28 cellular contexts compared by ENCODE assay signal in genomic region chr6:114282268-114282667, GRCh38.
DNase-seq lines count a peak whose midpoint lies in the region; ATAC-seq and TF ChIP-seq lines count a peak whose summit lies in the region.
"Had no signal": no experiment of that assay in that cellular context is flagged by ENCODE, and none has a peak within 500 bp of the region (broad histone marks: within the 10 kb centered on the region; RNA-seq: fewer than 3 reads in every experiment).

No MANE protein-coding gene starts in this region.

- CTCF ChIA-PET in WTC11 (lab: Charles Lee): interaction anchor here (0.8 to 2.4 kb wide), 2 partner anchors 22 to 174 kb away, joined by 4 to 18 read pairs; no protein-coding TSS in a partner anchor

- H3K9ac ChIP-seq in iPS-20b (ENCODE audit: low read depth, low read length): peak overlapping the region; percentile 7; the same call in 1 of the 2 replicates
- H3K9ac ChIP-seq: SK-N-SH had no signal

- no peak for TF ChIP-seq CTCF in WTC11 (IDR thresholded peaks at IDR 0.05)
- no peak for TF ChIP-seq CTCF in brain microvascular endothelial cell (IDR thresholded peaks at IDR 0.05; ENCODE audit: low read depth, low read length, missing control alignments)

- no peaks in the 10 kb centered on the region for H3K27me3 Mint-ChIP-seq in WTC11 (ENCODE audit: low read depth)
- H3K27me3 Mint-ChIP-seq: activated naive CD4-positive, alpha-beta T cell treated with anti-CD3 and anti-CD28 coated beads, Interleukin-2, amount 10 ng/mL, durations not matched to agents 7 days and 5 days; dendritic cell treated with granulocyte-macrophage colony-stimulating factor and Interleukin-4, amounts not matched to agents 40 ng/mL and 50 ng/mL, for 4 days; IgD-negative memory B cell had no signal

- H3K9me3 ChIP-seq in HAP-1 (no peaks in the 10 kb centered on the region), iPS-20b (ENCODE audit: insufficient read depth, low read depth, low read length) (no peaks in the 10 kb centered on the region)
- H3K9me3 ChIP-seq: pancreas, SK-N-SH, upper lobe of right lung had no signal

- peaks cover 5% of the 10 kb centered on the region; the same call in 1 of the 2 replicates for H3K36me3 Mint-ChIP-seq in WTC11
- H3K36me3 Mint-ChIP-seq: activated CD4-positive, alpha-beta memory T cell treated with anti-CD3 and anti-CD28 coated beads for 36 hours; activated naive CD4-positive, alpha-beta T cell treated with anti-CD3 and anti-CD28 coated beads, Interleukin-2, amount 10 ng/mL, durations not matched to agents 7 days and 5 days; IgD-negative memory B cell; natural killer cell; stimulated activated memory B cell treated with anti-CD40 and anti-IgM and Interleukin-4, amounts not matched to agents 10 μg/mL and 1 μg/mL and 100 μg/mL, for 72 hours had no signal

- H3K36me3 ChIP-seq in HAP-1 (replicated peaks): no peaks in the 10 kb centered on the region
- no peaks in the 10 kb centered on the region for H3K36me3 ChIP-seq in iPS-20b (ENCODE audit: insufficient read depth, low read depth, low read length)
- H3K36me3 ChIP-seq in brain microvascular endothelial cell (replicated peaks): no peaks in the 10 kb centered on the region
- H3K36me3 ChIP-seq: pancreas, upper lobe of right lung had no signal

- H3K27ac Mint-ChIP-seq in WTC11: peak overlapping the region; percentile 72
- H3K27ac Mint-ChIP-seq: activated CD4-positive, alpha-beta memory T cell treated with anti-CD3 and anti-CD28 coated beads for 36 hours; activated naive CD4-positive, alpha-beta T cell treated with anti-CD3 and anti-CD28 coated beads, Interleukin-2, amount 10 ng/mL, durations not matched to agents 7 days and 5 days; dendritic cell treated with granulocyte-macrophage colony-stimulating factor and Interleukin-4, amounts not matched to agents 40 ng/mL and 50 ng/mL, for 4 days; IgD-negative memory B cell; natural killer cell; stimulated activated memory B cell treated with anti-CD40 and anti-IgM and Interleukin-4, amounts not matched to agents 10 μg/mL and 1 μg/mL and 100 μg/mL, for 72 hours; T-helper 1 cell treated with Interleukin-12 subunit alpha and Interleukin-12 subunit beta and Interleukin-4 antibody, amounts not matched to agents 30 μg/mL and 1 μg/mL, for 36 hours had no signal

- H3K4me1 ChIP-seq in HAP-1 (peaks cover 15% of the 10 kb centered on the region), iPS-20b (ENCODE audit: insufficient read depth, low read length) (peaks cover 51% of the 10 kb centered on the region)
- H3K4me1 ChIP-seq: pancreas, upper lobe of right lung had no signal

- H3K9me3 Mint-ChIP-seq in WTC11: no peaks in the 10 kb centered on the region
- H3K9me3 Mint-ChIP-seq: activated naive CD4-positive, alpha-beta T cell treated with anti-CD3 and anti-CD28 coated beads, Interleukin-2, amount 10 ng/mL, durations not matched to agents 7 days and 5 days; dendritic cell treated with granulocyte-macrophage colony-stimulating factor and Interleukin-4, amounts not matched to agents 40 ng/mL and 50 ng/mL, for 4 days; stimulated activated memory B cell treated with anti-CD40 and anti-IgM and Interleukin-4, amounts not matched to agents 10 μg/mL and 1 μg/mL and 100 μg/mL, for 72 hours; T-helper 1 cell treated with Interleukin-12 subunit alpha and Interleukin-12 subunit beta and Interleukin-4 antibody, amounts not matched to agents 30 μg/mL and 1 μg/mL, for 36 hours had no signal

- H3K4me1 Mint-ChIP-seq in WTC11: peaks cover 67% of the 10 kb centered on the region
- H3K4me1 Mint-ChIP-seq: activated naive CD4-positive, alpha-beta T cell treated with anti-CD3 and anti-CD28 coated beads, Interleukin-2, amount 10 ng/mL, durations not matched to agents 7 days and 5 days; IgD-negative memory B cell; natural killer cell; stimulated activated memory B cell treated with anti-CD40 and anti-IgM and Interleukin-4, amounts not matched to agents 10 μg/mL and 1 μg/mL and 100 μg/mL, for 72 hours had no signal

- intact Hi-C loops in left cardiac atrium (cut with DNase I): no loop called here

- POLR2A ChIA-PET in WTC11 (lab: Charles Lee): no interaction called here

- H3K4me3 ChIP-seq in HAP-1 (no peak overlapping the region), iPS-20b (ENCODE audit: low read length) (peak overlapping the region; percentile 20; the same call in 1 of the 2 replicates), brain microvascular endothelial cell (ENCODE audit: low read depth, low read length) (no peak overlapping the region)
- H3K4me3 ChIP-seq: GM12878, pancreas, upper lobe of right lung had no signal

- in situ Hi-C loops in HAP-1 (cut with MboI; ENCODE audit: low sequenced_read_pairs) (no loop called here), brain microvascular endothelial cell (cut with HindIII; ENCODE audit: low pct_ligation_motif_present, low sequenced_read_pairs) (no loop called here)

- no peaks in the 10 kb centered on the region for H3K27me3 ChIP-seq in HAP-1 (ENCODE audit: low read depth)
- no peaks in the 10 kb centered on the region for H3K27me3 ChIP-seq in iPS-20b (ENCODE audit: insufficient read depth, low read length)
- H3K27me3 ChIP-seq in brain microvascular endothelial cell (replicated peaks): no peaks in the 10 kb centered on the region
- H3K27me3 ChIP-seq: pancreas, upper lobe of right lung had no signal

- DNase-seq in HAP-1 (ENCODE audit: low spot score in 2 of 2) (peak; percentile 49 to 79), WTC11 (ENCODE audit: low spot score) (no peak), retina (peak; percentile 44), brain microvascular endothelial cell (no peak), left cardiac atrium (no peak), OCI-M1 (lab: John Stamatoyannopoulos, UW) (no peak)
- DNase-seq: activated CD4-positive, alpha-beta memory T cell treated with anti-CD3 and anti-CD28 coated beads for 36 hours; activated CD4-positive, CD25-positive, alpha-beta regulatory T cell treated with anti-CD3 and anti-CD28 coated beads, Interleukin-2, amount 50 U/mL, for 72 hours; activated CD8-positive, alpha-beta memory T cell treated with anti-CD3 and anti-CD28 coated beads, Interleukin-2, amount 50 U/mL, for 48 hours; activated naive CD4-positive, alpha-beta T cell treated with anti-CD3 and anti-CD28 coated beads, Interleukin-2, amount 10 ng/mL, durations not matched to agents 7 days and 5 days; Calu3; natural killer cell; NCI-H1048; NCI-H187; NCI-H774; pancreas; right cardiac atrium; SK-N-SH; stimulated activated CD4-positive, alpha-beta T cell treated with anti-CD3 and anti-CD28 coated beads, Interleukin-4, amount 100 ng/mL, for 4 hours; upper lobe of right lung had no signal

- H3K4me3 Mint-ChIP-seq in WTC11: peak overlapping the region; percentile 41
- H3K4me3 Mint-ChIP-seq: activated CD4-positive, alpha-beta memory T cell treated with anti-CD3 and anti-CD28 coated beads for 36 hours; activated naive CD4-positive, alpha-beta T cell treated with anti-CD3 and anti-CD28 coated beads, Interleukin-2, amount 10 ng/mL, durations not matched to agents 7 days and 5 days; dendritic cell treated with granulocyte-macrophage colony-stimulating factor and Interleukin-4, amounts not matched to agents 40 ng/mL and 50 ng/mL, for 4 days; IgD-negative memory B cell; natural killer cell; stimulated activated memory B cell treated with anti-CD40 and anti-IgM and Interleukin-4, amounts not matched to agents 10 μg/mL and 1 μg/mL and 100 μg/mL, for 72 hours; T-helper 1 cell treated with Interleukin-12 subunit alpha and Interleukin-12 subunit beta and Interleukin-4 antibody, amounts not matched to agents 30 μg/mL and 1 μg/mL, for 36 hours had no signal

- ATAC-seq in WTC11 (peak; percentile 60), left cardiac atrium (no peak)
- ATAC-seq: GM12878; natural killer cell; pancreas; right cardiac atrium; stimulated activated memory B cell treated with anti-CD40 and anti-IgM and Interleukin-4, amounts not matched to agents 10 μg/mL and 1 μg/mL and 100 μg/mL, for 72 hours; upper lobe of right lung had no signal

- no peak overlapping the region for H3K27ac ChIP-seq in iPS-20b (ENCODE audit: low read length)
- no peak overlapping the region for H3K27ac ChIP-seq in brain microvascular endothelial cell
- H3K27ac ChIP-seq: C4-2B, pancreas, RWPE1, upper lobe of right lung had no signal

TF ChIP-seq in WTC11, 78 proteins besides CTCF, POLR2A, EP300 and RAD21 (continues in another document):
- TF ChIP-seq ZBTB43 (CRISPR knock-in tag; IDR thresholded peaks at IDR 0.05): no peak
- TF ChIP-seq ZNF219 (CRISPR knock-in tag; IDR thresholded peaks at IDR 0.05; ENCODE audit: borderline replicate concordance): no peak
- TF ChIP-seq NR1H2 (CRISPR knock-in tag; IDR thresholded peaks at IDR 0.05): no peak
- no peak for TF ChIP-seq GRHL2 (CRISPR knock-in tag; IDR thresholded peaks at IDR 0.05; ENCODE audit: insufficient replicate concordance, severe bottlenecking)
- TF ChIP-seq E2F1 (CRISPR knock-in tag; IDR thresholded peaks at IDR 0.05): no peak
- TF ChIP-seq CREB1 (CRISPR knock-in tag; IDR thresholded peaks at IDR 0.05): no peak
- no peak for TF ChIP-seq CBFB (CRISPR knock-in tag; IDR thresholded peaks at IDR 0.05; ENCODE audit: low read depth)

Comparison
In these comparisons a context has a peak if more than half of its experiments do, and no peak if none do; other contexts are left out.
1. DNase-seq: peak in HAP-1 (2 of 2) and retina (single experiment); none in WTC11 (single experiment), brain microvascular endothelial cell (single experiment), left cardiac atrium (single experiment) and OCI-M1 (single experiment).